In genomic region chr1:111738436-111739221, GRCh38 we compare ENCODE assay signal across 8 cellular contexts. TPM values are rescaled to one million over a fixed set of nuclear protein-coding genes. Genes with fewer than 3 reads are reported as not detected.
A peak's percentile ranks its signal among the peaks of the same experiment; 100 is the strongest.
DNase-seq lines count a peak whose midpoint lies in the region; ATAC-seq and TF ChIP-seq lines count a peak whose summit lies in the region.

No MANE protein-coding gene starts in this region.

- TF ChIP-seq CTCF in C4-2B (conservative IDR thresholded peaks at IDR 0.05) (no peak), epithelial cell of proximal tubule (conservative IDR thresholded peaks at IDR 0.05; ENCODE audit: low read depth, low read length) (no peak)

- peaks cover 56% of the 10 kb centered on the region for H3K4me1 ChIP-seq in mononuclear cell (ENCODE audit: insufficient read depth, low read length)

- peak overlapping the region; percentile 62 for H3K4me3 ChIP-seq in epithelial cell of proximal tubule (ENCODE audit: low read depth, low read length)
- H3K4me3 ChIP-seq in mononuclear cell (ENCODE audit: low read length) = peak overlapping the region; percentile 61

- H3K36me3 Mint-ChIP-seq in activated CD4-positive, alpha-beta memory T cell treated with anti-CD3 and anti-CD28 coated beads, Interleukin-2, amount 10 ng/mL, durations not matched to agents 7 days and 5 days (ENCODE audit: low read depth) = no peaks in the 10 kb centered on the region

- CTCF ChIA-PET in activated CD4-positive, alpha-beta memory T cell treated with anti-CD3 and anti-CD28 coated beads, Interleukin-2, amount 10 ng/mL, durations not matched to agents 7 days and 5 days (lab: Charles Lee) = interaction anchor here (0.6 to 5.8 kb wide), 7 partner anchors 9 to 231 kb away, joined by 3 to 39 read pairs (median 7); partner anchors contain the start of gene DDX20

- H3K9me3 Mint-ChIP-seq in activated CD4-positive, alpha-beta memory T cell treated with anti-CD3 and anti-CD28 coated beads, Interleukin-2, amount 10 ng/mL, durations not matched to agents 7 days and 5 days = no peaks in the 10 kb centered on the region

- no peaks in the 10 kb centered on the region for H3K9me3 ChIP-seq in mononuclear cell (ENCODE audit: low read depth, low read length)

- peak overlapping the region; percentile 87 for H3K27ac ChIP-seq in C4-2B

- DNase-seq in NCI-H446 (lab: John Stamatoyannopoulos, UW) (peak; percentile 83 to 92), epithelial cell of proximal tubule (ENCODE audit: low read depth) (no peak), superior temporal gyrus (ENCODE audit: extremely low spot score) (peak; percentile 73)
- peak; percentile 62 for DNase-seq in activated CD4-positive, alpha-beta memory T cell treated with anti-CD3 and anti-CD28 coated beads, Interleukin-2, amount 10 ng/mL, durations not matched to agents 7 days and 5 days

- peaks cover 45% of the 10 kb centered on the region for H3K27me3 Mint-ChIP-seq in activated CD4-positive, alpha-beta memory T cell treated with anti-CD3 and anti-CD28 coated beads, Interleukin-2, amount 10 ng/mL, durations not matched to agents 7 days and 5 days

- peaks cover 26% of the 10 kb centered on the region for H3K4me1 Mint-ChIP-seq in activated CD4-positive, alpha-beta memory T cell treated with anti-CD3 and anti-CD28 coated beads, Interleukin-2, amount 10 ng/mL, durations not matched to agents 7 days and 5 days

- peaks cover 47% of the 10 kb centered on the region for H3K27me3 ChIP-seq in mononuclear cell (ENCODE audit: insufficient read depth, low read length)

- ATAC-seq in GM18909 (IDR thresholded peaks at IDR 0.05; ENCODE audit: poor library complexity, unreplicated experiment) (peak; percentile 58), HG03097 (IDR thresholded peaks at IDR 0.05; ENCODE audit: low FRiP score, unreplicated experiment) (peak; percentile 33)

- peak overlapping the region; percentile 52 for H3K27ac Mint-ChIP-seq in activated CD4-positive, alpha-beta memory T cell treated with anti-CD3 and anti-CD28 coated beads, Interleukin-2, amount 10 ng/mL, durations not matched to agents 7 days and 5 days

- POLR2A ChIA-PET in activated CD4-positive, alpha-beta memory T cell treated with anti-CD3 and anti-CD28 coated beads, Interleukin-2, amount 10 ng/mL, durations not matched to agents 7 days and 5 days (lab: Charles Lee) = interaction anchor here (1.1 to 7.1 kb wide), 12 partner anchors 9 to 290 kb away, joined by 3 to 48 read pairs (median 8); partner anchors contain the start of genes ATP5PB, DDX20 and WDR77

- H3K4me3 Mint-ChIP-seq in activated CD4-positive, alpha-beta memory T cell treated with anti-CD3 and anti-CD28 coated beads, Interleukin-2, amount 10 ng/mL, durations not matched to agents 7 days and 5 days = peak overlapping the region; percentile 84

RNA-seq across cellular contexts. Expression of gene INKA2, which starts 0.6 kb away (rescaled TPM):
- total RNA-seq in activated CD4-positive, alpha-beta memory T cell treated with anti-CD3 and anti-CD28 coated beads, Interleukin-2, amount 10 ng/mL, durations not matched to agents 7 days and 5 days = 1 to 10 TPM; 2.4 to 2.8 TPM
- total RNA-seq in epithelial cell of proximal tubule (0.07 and 0.58 TPM in 2 replicates), mononuclear cell (1.2 TPM)

RNA-seq across cellular contexts. Expression of gene DDX20, which starts 17.1 kb away (rescaled TPM):
- 10 to 100 TPM; 11.2 to 11.8 TPM for total RNA-seq in activated CD4-positive, alpha-beta memory T cell treated with anti-CD3 and anti-CD28 coated beads, Interleukin-2, amount 10 ng/mL, durations not matched to agents 7 days and 5 days
- total RNA-seq in epithelial cell of proximal tubule (24.5 and 31.6 TPM in 2 replicates), mononuclear cell (30.0 TPM)
